Comparison of ENCODE assay signal across 31 cellular contexts in the genomic region with DNA sequence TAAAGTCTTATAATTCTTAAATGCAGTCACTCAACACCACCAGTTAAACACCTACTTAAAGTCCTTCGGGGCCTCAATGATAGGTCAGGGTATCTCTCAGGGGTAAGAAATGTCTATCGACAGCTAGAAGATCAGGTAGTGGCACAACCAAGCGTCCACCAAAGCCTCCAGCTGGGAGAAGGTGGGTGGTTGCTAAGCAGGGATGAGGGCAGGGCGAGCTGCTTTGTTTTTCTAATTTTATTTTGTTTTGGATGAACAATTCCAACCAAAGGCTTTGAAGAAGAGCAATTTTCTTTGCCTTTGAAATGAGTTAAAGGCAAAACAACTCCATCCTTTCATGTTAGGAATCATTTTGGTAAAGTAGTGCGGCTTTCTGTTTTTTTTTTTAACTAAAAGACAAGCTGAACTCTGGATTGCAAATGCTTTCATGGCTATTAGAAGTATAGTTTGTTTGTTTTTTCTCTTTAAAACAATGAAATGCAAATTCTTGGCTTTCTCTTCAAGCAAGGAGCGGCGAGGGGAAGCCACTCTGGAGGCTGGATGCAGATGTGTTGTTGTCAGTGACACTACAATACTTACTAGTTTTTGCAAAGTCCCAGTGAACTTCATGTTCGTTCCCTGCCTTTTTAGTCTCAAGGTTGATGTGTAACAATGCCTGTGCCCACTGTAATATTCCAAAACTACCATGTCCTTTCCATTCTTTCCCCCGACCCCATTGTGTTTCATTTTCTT.
DNase-seq lines count a peak whose midpoint lies in the region; ATAC-seq and TF ChIP-seq lines count a peak whose summit lies in the region.
"Had no signal": no experiment of that assay in that cellular context is flagged by ENCODE, and none has a peak within 500 bp of the region (broad histone marks: within the 10 kb centered on the region; RNA-seq: fewer than 3 reads in every experiment).

No MANE protein-coding gene starts in this region.

- peak; percentile 89 for ATAC-seq in GM23338
- ATAC-seq in T-helper 17 cell, result no peak
- ATAC-seq in stimulated activated effector memory CD8-positive, alpha-beta T cell treated with anti-CD3 and anti-CD28 coated beads, Interleukin-12 subunit alpha, Interleukin-12 subunit beta, amount 100 ng/mL, for 72 hours, result no peak
- ATAC-seq: A549; activated CD4-positive, alpha-beta T cell treated with anti-CD3 and anti-CD28 coated beads for 36 hours; activated CD8-positive, alpha-beta T cell treated with anti-CD3 and anti-CD28 coated beads for 36 hours; natural killer cell; pancreas; right cardiac atrium had no signal

- H3K4me1 Mint-ChIP-seq in GM23338 (peaks cover 34% of the 10 kb centered on the region), glutamatergic neuron (ENCODE audit: low read depth, unreplicated experiment) (peaks cover 11% of the 10 kb centered on the region), T-helper 17 cell (no peaks in the 10 kb centered on the region)
- no peaks in the 10 kb centered on the region for H3K4me1 Mint-ChIP-seq in stimulated activated effector memory CD8-positive, alpha-beta T cell treated with anti-CD3 and anti-CD28 coated beads, Interleukin-12 subunit alpha, Interleukin-12 subunit beta, amount 100 ng/mL, for 72 hours
- H3K4me1 Mint-ChIP-seq: activated naive CD4-positive, alpha-beta T cell treated with anti-CD3 and anti-CD28 coated beads, Interleukin-2, amount 10 ng/mL, durations not matched to agents 7 days and 5 days; natural killer cell had no signal

- DNase-seq in GM23338 (ENCODE audit: low spot score), result peak; percentile 66
- peak; percentile 55 for DNase-seq in NT2/D1 (ENCODE audit: low read depth, low spot score)
- no peak for DNase-seq in glutamatergic neuron
- DNase-seq in hepatic stellate cell (ENCODE audit: low spot score), result no peak
- no peak for DNase-seq in T-helper 17 cell
- no peak for DNase-seq in stimulated activated effector memory CD8-positive, alpha-beta T cell treated with anti-CD3 and anti-CD28 coated beads, Interleukin-12 subunit alpha, Interleukin-12 subunit beta, amount 100 ng/mL, for 72 hours (ENCODE audit: low spot score in 2 of 2)
- no peak for DNase-seq in central memory CD4-positive, alpha-beta T cell
- DNase-seq: activated CD4-positive, alpha-beta T cell treated with anti-CD3 and anti-CD28 coated beads for 36 hours; activated CD8-positive, alpha-beta memory T cell treated with anti-CD3 and anti-CD28 coated beads, Interleukin-2, amount 50 U/mL, for 48 hours; activated CD8-positive, alpha-beta T cell treated with anti-CD3 and anti-CD28 coated beads for 36 hours; activated naive CD4-positive, alpha-beta T cell treated with anti-CD3 and anti-CD28 coated beads, Interleukin-2, amount 10 ng/mL, durations not matched to agents 7 days and 5 days; Calu3; CD4-positive, CD25-positive, alpha-beta regulatory T cell; DMS79; effector memory CD4-positive, alpha-beta T cell; erythroblast; natural killer cell; NCI-H1436 treated with DMSO at 0.1 percent for 48 hours; NCI-H2081 treated with DMSO at 0.1 percent for 48 hours; NCI-H2227 treated with DMSO at 0.1 percent for 48 hours; NCI-H69; pancreas; Peyer's patch; right cardiac atrium; SHP77 treated with DMSO at 0.1 percent for 48 hours; stomach had no signal

- TF ChIP-seq CTCF in GM23338 (conservative IDR thresholded peaks at IDR 0.05; ENCODE audit: low read depth in 2 of 2) (no peak), glutamatergic neuron (IDR thresholded peaks at IDR 0.05; ENCODE audit: partially characterized antibody, unreplicated experiment) (no peak)

- no peak overlapping the region for H2AFZ ChIP-seq in GM23338
- H2AFZ ChIP-seq in neuron (ENCODE audit: low read depth, low read length), result no peak overlapping the region

- no peaks in the 10 kb centered on the region for H4K20me1 ChIP-seq in GM23338 (replicated peaks; ENCODE audit: insufficient read depth)

- H3K36me3 ChIP-seq in GM23338 (ENCODE audit: insufficient read depth) (no peaks in the 10 kb centered on the region), NT2/D1 (ENCODE audit: insufficient read depth, insufficient read length, low read length) (no peaks in the 10 kb centered on the region), neuron (ENCODE audit: insufficient read depth, low read length) (no peaks in the 10 kb centered on the region)
- H3K36me3 ChIP-seq: pancreas, Peyer's patch, stomach, tibial nerve had no signal

- H3K79me2 ChIP-seq in GM23338 (replicated peaks; ENCODE audit: insufficient read depth), result no peaks in the 10 kb centered on the region

- peaks cover 31% of the 10 kb centered on the region for H3K4me1 ChIP-seq in GM23338 (ENCODE audit: insufficient read depth)
- H3K4me1 ChIP-seq in NT2/D1 (ENCODE audit: insufficient read depth, insufficient read length), result peaks cover 3% of the 10 kb centered on the region
- H3K4me1 ChIP-seq in neuron (ENCODE audit: insufficient read depth, low read length), result peaks cover 26% of the 10 kb centered on the region
- H3K4me1 ChIP-seq: A549, pancreas, Peyer's patch had no signal

- H3K27me3 Mint-ChIP-seq in GM23338 (ENCODE audit: insufficient read depth, low read depth, poor library complexity) (peaks cover 15% of the 10 kb centered on the region), glutamatergic neuron (ENCODE audit: unreplicated experiment) (peaks cover 1% of the 10 kb centered on the region), T-helper 17 cell (no peaks in the 10 kb centered on the region)
- H3K27me3 Mint-ChIP-seq: activated CD4-positive, alpha-beta T cell treated with anti-CD3 and anti-CD28 coated beads for 36 hours; activated CD8-positive, alpha-beta T cell treated with anti-CD3 and anti-CD28 coated beads for 36 hours; activated naive CD4-positive, alpha-beta T cell treated with anti-CD3 and anti-CD28 coated beads, Interleukin-2, amount 10 ng/mL, durations not matched to agents 7 days and 5 days; CD4-positive, CD25-positive, alpha-beta regulatory T cell; IgD-negative memory B cell had no signal

- H3K9me3 ChIP-seq in NT2/D1 (ENCODE audit: insufficient read depth, low read length) (peaks cover 60% of the 10 kb centered on the region), neuron (ENCODE audit: low read length) (no peaks in the 10 kb centered on the region), T-helper 17 cell (ENCODE audit: control insufficient read depth, low read length, poor library complexity, severe bottlenecking) (no peaks in the 10 kb centered on the region)
- H3K9me3 ChIP-seq: A549, pancreas, Peyer's patch, stomach, tibial nerve had no signal

- no peak overlapping the region for H3K9ac ChIP-seq in NT2/D1 (ENCODE audit: insufficient read length, low read depth)

- H3K27ac ChIP-seq in GM23338 (ENCODE audit: low read depth), result no peak overlapping the region
- H3K27ac ChIP-seq: A549, pancreas, Peyer's patch had no signal

- H3K4me2 ChIP-seq in GM23338, result peak overlapping the region; percentile 58
- H3K4me2 ChIP-seq: A549 had no signal

- H3K27me3 ChIP-seq in GM23338 (ENCODE audit: insufficient read depth), result peaks cover 42% of the 10 kb centered on the region
- peaks cover 13% of the 10 kb centered on the region for H3K27me3 ChIP-seq in NT2/D1 (ENCODE audit: insufficient read depth, insufficient read length)
- H3K27me3 ChIP-seq in neuron (ENCODE audit: insufficient read depth, low read length), result no peaks in the 10 kb centered on the region
- H3K27me3 ChIP-seq: pancreas, Peyer's patch, stomach, tibial nerve had no signal

- H3K36me3 Mint-ChIP-seq in GM23338 (ENCODE audit: low read depth), result no peaks in the 10 kb centered on the region
- H3K36me3 Mint-ChIP-seq in glutamatergic neuron (ENCODE audit: unreplicated experiment), result peaks cover 3% of the 10 kb centered on the region
- no peaks in the 10 kb centered on the region for H3K36me3 Mint-ChIP-seq in T-helper 17 cell (ENCODE audit: low read depth)
- H3K36me3 Mint-ChIP-seq in stimulated activated effector memory CD8-positive, alpha-beta T cell treated with anti-CD3 and anti-CD28 coated beads, Interleukin-12 subunit alpha, Interleukin-12 subunit beta, amount 100 ng/mL, for 72 hours, result no peaks in the 10 kb centered on the region
- H3K36me3 Mint-ChIP-seq: activated naive CD4-positive, alpha-beta T cell treated with anti-CD3 and anti-CD28 coated beads, Interleukin-2, amount 10 ng/mL, durations not matched to agents 7 days and 5 days had no signal

- 0 out of 2 replicates have a peak, but pooled peaks cover 3% of the 10 kb centered on the region for H3K9me2 ChIP-seq in GM23338 (ENCODE audit: insufficient read depth)

- no peaks in the 10 kb centered on the region; the same call in 2 of the 3 replicates for H3K9me3 Mint-ChIP-seq in GM23338
- H3K9me3 Mint-ChIP-seq in glutamatergic neuron (ENCODE audit: unreplicated experiment), result no peaks in the 10 kb centered on the region
- H3K9me3 Mint-ChIP-seq in stimulated activated effector memory CD8-positive, alpha-beta T cell treated with anti-CD3 and anti-CD28 coated beads, Interleukin-12 subunit alpha, Interleukin-12 subunit beta, amount 100 ng/mL, for 72 hours, result peaks cover 8% of the 10 kb centered on the region

- H3F3A ChIP-seq in GM23338 (replicated peaks; ENCODE audit: low read depth), result no peaks in the 10 kb centered on the region

- H3K4me3 ChIP-seq in GM23338 (peak overlapping the region; percentile 28), NT2/D1 (ENCODE audit: insufficient read length, low read depth) (no peak overlapping the region), neuron (ENCODE audit: low read length) (peak overlapping the region; percentile 48)
- H3K4me3 ChIP-seq: A549, pancreas, Peyer's patch, stomach had no signal

- H3K4me3 Mint-ChIP-seq in GM23338 (peak overlapping the region; percentile 49), glutamatergic neuron (ENCODE audit: unreplicated experiment) (peak overlapping the region; percentile 6), T-helper 17 cell (no peak overlapping the region)
- no peak overlapping the region for H3K4me3 Mint-ChIP-seq in stimulated activated effector memory CD8-positive, alpha-beta T cell treated with anti-CD3 and anti-CD28 coated beads, Interleukin-12 subunit alpha, Interleukin-12 subunit beta, amount 100 ng/mL, for 72 hours
- H3K4me3 Mint-ChIP-seq: activated CD4-positive, alpha-beta T cell treated with anti-CD3 and anti-CD28 coated beads for 36 hours; activated CD8-positive, alpha-beta T cell treated with anti-CD3 and anti-CD28 coated beads for 36 hours; activated naive CD4-positive, alpha-beta T cell treated with anti-CD3 and anti-CD28 coated beads, Interleukin-2, amount 10 ng/mL, durations not matched to agents 7 days and 5 days; activated T-helper 1 cell treated with anti-CD3 and anti-CD28 coated beads, Interleukin-12 subunit alpha, Interleukin-12 subunit beta, Interleukin-2, Interleukin-4 antibody, amounts not matched to agents 30 ng/mL and 10 ng/mL and 1 ng/mL, durations not matched to agents 14 hours and 24 hours and 36 hours; CD4-positive, CD25-positive, alpha-beta regulatory T cell; IgD-negative memory B cell; natural killer cell had no signal

- H3K27ac Mint-ChIP-seq in GM23338 (no peak overlapping the region), glutamatergic neuron (ENCODE audit: unreplicated experiment) (no peak overlapping the region), T-helper 17 cell (no peak overlapping the region)
- H3K27ac Mint-ChIP-seq in stimulated activated effector memory CD8-positive, alpha-beta T cell treated with anti-CD3 and anti-CD28 coated beads, Interleukin-12 subunit alpha, Interleukin-12 subunit beta, amount 100 ng/mL, for 72 hours, result no peak overlapping the region
- H3K27ac Mint-ChIP-seq: activated CD4-positive, alpha-beta T cell treated with anti-CD3 and anti-CD28 coated beads for 36 hours; activated CD8-positive, alpha-beta T cell treated with anti-CD3 and anti-CD28 coated beads for 36 hours; activated naive CD4-positive, alpha-beta T cell treated with anti-CD3 and anti-CD28 coated beads, Interleukin-2, amount 10 ng/mL, durations not matched to agents 7 days and 5 days; activated T-helper 1 cell treated with anti-CD3 and anti-CD28 coated beads, Interleukin-12 subunit alpha, Interleukin-12 subunit beta, Interleukin-2, Interleukin-4 antibody, amounts not matched to agents 30 ng/mL and 10 ng/mL and 1 ng/mL, durations not matched to agents 14 hours and 24 hours and 36 hours; IgD-negative memory B cell; natural killer cell had no signal

Comparison
In these comparisons a context has a peak if more than half of its experiments do, and no peak if none do; other contexts are left out.
1. DNase-seq: peak in GM23338 (single experiment) and NT2/D1 (single experiment); none in glutamatergic neuron (single experiment), hepatic stellate cell (single experiment), T-helper 17 cell (0 of 3), stimulated activated effector memory CD8-positive, alpha-beta T cell treated with anti-CD3 and anti-CD28 coated beads, Interleukin-12 subunit alpha, Interleukin-12 subunit beta, amount 100 ng/mL, for 72 hours (0 of 2) and central memory CD4-positive, alpha-beta T cell (single experiment).
2. H3K4me3 Mint-ChIP-seq: peak in GM23338 (single experiment) and glutamatergic neuron (single experiment); none in T-helper 17 cell (single experiment) and stimulated activated effector memory CD8-positive, alpha-beta T cell treated with anti-CD3 and anti-CD28 coated beads, Interleukin-12 subunit alpha, Interleukin-12 subunit beta, amount 100 ng/mL, for 72 hours (single experiment).